In the genomic region with DNA sequence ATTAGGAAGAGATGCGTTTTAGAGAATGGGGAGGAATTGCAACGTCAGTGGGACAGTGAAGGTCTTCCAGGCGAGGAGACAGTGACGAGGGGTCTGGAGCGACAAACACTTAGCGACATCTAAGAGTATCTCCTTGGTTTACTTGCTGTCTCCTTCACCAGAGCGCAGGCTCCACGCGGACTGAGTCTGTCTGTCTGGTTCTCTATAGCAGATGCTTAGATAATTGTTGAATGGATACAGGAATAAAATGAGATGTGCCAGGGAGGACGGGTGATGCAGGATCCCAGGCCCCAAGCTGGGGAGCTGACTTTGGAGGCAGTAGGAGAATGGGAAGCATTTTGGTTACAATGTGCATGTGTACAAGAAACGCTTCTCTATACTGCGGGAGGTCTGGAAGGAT, we compare ENCODE assay signal across 24 cellular contexts.
"Had no signal": no experiment of that assay in that cellular context is flagged by ENCODE, and none has a peak within 500 bp of the region (broad histone marks: within the 10 kb centered on the region; RNA-seq: fewer than 3 reads in every experiment).

No MANE protein-coding gene starts in this region.

- H2AFZ ChIP-seq: hepatocyte had no signal

- ATAC-seq: activated CD4-positive, CD25-positive, alpha-beta regulatory T cell treated with anti-CD3 and anti-CD28 coated beads, Interleukin-2, amount 50 U/mL, for 24 hours; activated CD8-positive, alpha-beta memory T cell treated with anti-CD3 and anti-CD28 coated beads, Interleukin-2, amount 10 ng/mL, durations not matched to agents 7 days and 5 days; activated CD8-positive, alpha-beta T cell treated with anti-CD3 and anti-CD28 coated beads for 36 hours; body of pancreas; effector memory CD8-positive, alpha-beta T cell; mucosa of descending colon; sciatic nerve; stimulated activated memory B cell treated with anti-CD40 and anti-IgM and Interleukin-4, amounts not matched to agents 10 μg/mL and 1 μg/mL and 100 μg/mL, for 72 hours had no signal

- H3K27ac Mint-ChIP-seq: activated CD4-positive, alpha-beta T cell treated with anti-CD3 and anti-CD28 coated beads, Interleukin-2, amount 10 ng/mL, durations not matched to agents 24 days and 14 days; activated CD8-positive, alpha-beta memory T cell treated with anti-CD3 and anti-CD28 coated beads, Interleukin-2, amount 10 ng/mL, durations not matched to agents 7 days and 5 days; activated CD8-positive, alpha-beta T cell treated with anti-CD3 and anti-CD28 coated beads for 36 hours; stimulated activated memory B cell treated with anti-CD40 and anti-IgM and Interleukin-4, amounts not matched to agents 10 μg/mL and 1 μg/mL and 100 μg/mL, for 72 hours had no signal

- H3K4me3 Mint-ChIP-seq: activated CD4-positive, alpha-beta T cell treated with anti-CD3 and anti-CD28 coated beads, Interleukin-2, amount 10 ng/mL, durations not matched to agents 24 days and 14 days; activated CD8-positive, alpha-beta memory T cell treated with anti-CD3 and anti-CD28 coated beads, Interleukin-2, amount 10 ng/mL, durations not matched to agents 7 days and 5 days; activated CD8-positive, alpha-beta T cell treated with anti-CD3 and anti-CD28 coated beads for 36 hours; effector memory CD8-positive, alpha-beta T cell; neural crest cell; stimulated activated memory B cell treated with anti-CD40 and anti-IgM and Interleukin-4, amounts not matched to agents 10 μg/mL and 1 μg/mL and 100 μg/mL, for 72 hours had no signal

- H3K4me3 ChIP-seq: body of pancreas, colonic mucosa, dorsolateral prefrontal cortex, hepatocyte, mucosa of descending colon, transverse colon had no signal

- H3K27me3 Mint-ChIP-seq: activated CD8-positive, alpha-beta T cell treated with anti-CD3 and anti-CD28 coated beads for 36 hours had no signal

- H3K27me3 ChIP-seq: body of pancreas, colonic mucosa, dorsolateral prefrontal cortex, hepatocyte, transverse colon had no signal

- H3K4me1 Mint-ChIP-seq: activated CD4-positive, alpha-beta T cell treated with anti-CD3 and anti-CD28 coated beads, Interleukin-2, amount 10 ng/mL, durations not matched to agents 24 days and 14 days; activated CD8-positive, alpha-beta memory T cell treated with anti-CD3 and anti-CD28 coated beads, Interleukin-2, amount 10 ng/mL, durations not matched to agents 7 days and 5 days; stimulated activated memory B cell treated with anti-CD40 and anti-IgM and Interleukin-4, amounts not matched to agents 10 μg/mL and 1 μg/mL and 100 μg/mL, for 72 hours had no signal

- H3K9me3 ChIP-seq: body of pancreas, colonic mucosa, mucosa of descending colon, transverse colon had no signal

- H3K36me3 ChIP-seq: colonic mucosa, transverse colon had no signal

- H3K27ac ChIP-seq: body of pancreas, colonic mucosa, dorsolateral prefrontal cortex, hepatocyte, transverse colon, VCaP had no signal

- DNase-seq: activated CD4-positive, alpha-beta T cell treated with anti-CD3 and anti-CD28 coated beads, Interleukin-2, amount 10 ng/mL, durations not matched to agents 24 days and 14 days; activated CD8-positive, alpha-beta memory T cell treated with anti-CD3 and anti-CD28 coated beads, Interleukin-2, amount 10 ng/mL, durations not matched to agents 7 days and 5 days; activated CD8-positive, alpha-beta T cell treated with anti-CD3 and anti-CD28 coated beads for 36 hours; activated effector memory CD4-positive, alpha-beta T cell treated with anti-CD3 and anti-CD28 coated beads, Interleukin-2, amount 50 U/mL, for 16 hours; activated naive CD4-positive, alpha-beta T cell treated with anti-CD3 and anti-CD28 coated beads, Interleukin-2, amount 50 U/mL, for 16 hours; activated T-cell treated with anti-CD3 and anti-CD28 coated beads for 4 hours; body of pancreas; central memory CD4-positive, alpha-beta T cell; colonic mucosa; dorsolateral prefrontal cortex; effector memory CD8-positive, alpha-beta T cell; foreskin melanocyte; glutamatergic neuron; mucosa of descending colon; small intestine; stimulated activated CD4-positive, alpha-beta T cell treated with anti-CD3 and anti-CD28 coated beads, Interleukin-15, amount 100 ng/mL, for 24 hours; transverse colon had no signal

- FAIRE-seq: endothelial cell of umbilical vein, small intestine had no signal

- H3K79me2 ChIP-seq: hepatocyte had no signal

- H3K36me3 Mint-ChIP-seq: activated CD8-positive, alpha-beta memory T cell treated with anti-CD3 and anti-CD28 coated beads, Interleukin-2, amount 10 ng/mL, durations not matched to agents 7 days and 5 days; stimulated activated memory B cell treated with anti-CD40 and anti-IgM and Interleukin-4, amounts not matched to agents 10 μg/mL and 1 μg/mL and 100 μg/mL, for 72 hours had no signal

- H3K4me1 ChIP-seq: body of pancreas, colonic mucosa, transverse colon had no signal

- H3K9me3 Mint-ChIP-seq: activated CD4-positive, alpha-beta T cell treated with anti-CD3 and anti-CD28 coated beads, Interleukin-2, amount 10 ng/mL, durations not matched to agents 24 days and 14 days; activated CD8-positive, alpha-beta T cell treated with anti-CD3 and anti-CD28 coated beads for 36 hours; effector memory CD8-positive, alpha-beta T cell; neural crest cell; stimulated activated memory B cell treated with anti-CD40 and anti-IgM and Interleukin-4, amounts not matched to agents 10 μg/mL and 1 μg/mL and 100 μg/mL, for 72 hours had no signal

- H3K4me2 ChIP-seq: hepatocyte had no signal
